10 cellular contexts compared by ENCODE assay signal in genomic region chrX:45186643-45187026, GRCh38. TPM values are rescaled to one million over a fixed set of nuclear protein-coding genes. Genes with fewer than 3 reads are reported as not detected.
DNase-seq lines count a peak whose midpoint lies in the region; ATAC-seq and TF ChIP-seq lines count a peak whose summit lies in the region.
"Had no signal": no experiment of that assay in that cellular context is flagged by ENCODE, and none has a peak within 500 bp of the region (broad histone marks: within the 10 kb centered on the region; RNA-seq: fewer than 3 reads in every experiment).

No MANE protein-coding gene starts in this region.

- H3K27me3 ChIP-seq in CD8-positive, alpha-beta T cell (ENCODE audit: insufficient read depth, low read length): no peaks in the 10 kb centered on the region
- H3K27me3 ChIP-seq in SU-DHL-6 (ENCODE audit: low read length) (no peaks in the 10 kb centered on the region), adrenal gland (peaks cover 15% of the 10 kb centered on the region)
- H3K27me3 ChIP-seq: cardiac muscle cell had no signal

- H3K9me2 ChIP-seq in SU-DHL-6 (replicated peaks; ENCODE audit: insufficient read depth, low read length): no peaks in the 10 kb centered on the region

- peak overlapping the region; percentile 89 for H3K4me3 Mint-ChIP-seq in CD8-positive, alpha-beta T cell

- H3K4me1 Mint-ChIP-seq in CD8-positive, alpha-beta T cell (ENCODE audit: low read depth): peaks cover 20% of the 10 kb centered on the region

- DNase-seq in CD8-positive, alpha-beta T cell: no peak
- DNase-seq in inferior parietal cortex (ENCODE audit: extremely low spot score) (peak; percentile 32), HT-29 (ENCODE audit: low spot score) (no peak), NCI-H2196 treated with DMSO at 0.1 percent for 48 hours (lab: John Stamatoyannopoulos, UW; ENCODE audit: unreplicated experiment) (no peak), adrenal gland (no peak), retina (no peak)

- H3K4me1 ChIP-seq in CD8-positive, alpha-beta T cell (ENCODE audit: insufficient read depth, low read length): no peaks in the 10 kb centered on the region
- no peaks in the 10 kb centered on the region for H3K4me1 ChIP-seq in adrenal gland (replicated peaks in 1 of 2)

- no peak for TF ChIP-seq CTCF in CD8-positive, alpha-beta T cell (IDR thresholded peaks at IDR 0.05)
- TF ChIP-seq CTCF in SU-DHL-6 (IDR thresholded peaks at IDR 0.05; ENCODE audit: insufficient read depth, low read length, poor library complexity, severe bottlenecking) (no peak), adrenal gland (IDR thresholded peaks at IDR 0.05) (no peak)

- no peak for ATAC-seq in CD8-positive, alpha-beta T cell
- ATAC-seq in GM19395 (IDR thresholded peaks at IDR 0.05; ENCODE audit: unreplicated experiment): peak; percentile 28

- peak overlapping the region; percentile 54 for H2AFZ ChIP-seq in SU-DHL-6 (ENCODE audit: low read depth, low read length, severe bottlenecking)

- H3K27me3 Mint-ChIP-seq in CD8-positive, alpha-beta T cell (ENCODE audit: low read depth): no peaks in the 10 kb centered on the region

- H3K36me3 ChIP-seq in CD8-positive, alpha-beta T cell (ENCODE audit: insufficient read depth, low read length): no peaks in the 10 kb centered on the region
- no peaks in the 10 kb centered on the region for H3K36me3 ChIP-seq in SU-DHL-6 (ENCODE audit: low read length)
- H3K36me3 ChIP-seq in adrenal gland (replicated peaks in 1 of 2): no peaks in the 10 kb centered on the region
- H3K36me3 ChIP-seq: cardiac muscle cell had no signal

- no peaks in the 10 kb centered on the region for H3K79me2 ChIP-seq in SU-DHL-6 (ENCODE audit: insufficient read depth, low read length)

- H3K27ac ChIP-seq in CD8-positive, alpha-beta T cell (ENCODE audit: low read depth, low read length): no peak overlapping the region
- no peak overlapping the region for H3K27ac ChIP-seq in SU-DHL-6 (ENCODE audit: low read depth, low read length)
- no peak overlapping the region for H3K27ac ChIP-seq in adrenal gland
- H3K27ac ChIP-seq: cardiac muscle cell had no signal

- H3K9me3 ChIP-seq in CD8-positive, alpha-beta T cell (ENCODE audit: low read length): no peaks in the 10 kb centered on the region
- H3K9me3 ChIP-seq in SU-DHL-6 (ENCODE audit: insufficient read depth, low read length): no peaks in the 10 kb centered on the region
- H3K9me3 ChIP-seq in adrenal gland (replicated peaks in 1 of 3): no peaks in the 10 kb centered on the region

- no peaks in the 10 kb centered on the region for H3K36me3 Mint-ChIP-seq in CD8-positive, alpha-beta T cell

- H3K4me3 ChIP-seq in CD8-positive, alpha-beta T cell (ENCODE audit: low read depth, low read length): no peak overlapping the region
- H3K4me3 ChIP-seq in SU-DHL-6 (ENCODE audit: insufficient read depth, low read length, poor library complexity, severe bottlenecking) (no peak overlapping the region), adrenal gland (no peak overlapping the region)
- H3K4me3 ChIP-seq: cardiac muscle cell had no signal

- H3F3A ChIP-seq in SU-DHL-6 (ENCODE audit: insufficient read depth): no peaks in the 10 kb centered on the region

- no peak overlapping the region for H3K4me2 ChIP-seq in SU-DHL-6 (ENCODE audit: low read depth, low read length, poor library complexity, severe bottlenecking)

- POLR2A ChIA-PET in CD8-positive, alpha-beta T cell (lab: Charles Lee): interaction anchor here (0.6 kb wide), 1 partner anchor 1755 kb away, joined by 4 read pairs; no protein-coding TSS in a partner anchor

- no peak overlapping the region for H3K9ac ChIP-seq in SU-DHL-6 (ENCODE audit: low read length)

- H3K9me3 Mint-ChIP-seq in CD8-positive, alpha-beta T cell: no peaks in the 10 kb centered on the region

- H4K20me1 ChIP-seq in SU-DHL-6 (ENCODE audit: low read depth, low read length): no peaks in the 10 kb centered on the region

- no peak for TF ChIP-seq POLR2A in adrenal gland (IDR thresholded peaks at IDR 0.05)

- no peak overlapping the region for H3K27ac Mint-ChIP-seq in CD8-positive, alpha-beta T cell

- intact Hi-C loops in CD8-positive, alpha-beta T cell (cut with DNase I, micrococcal nuclease): loop anchor here (2.0 kb wide), 1 partner anchor 1228 kb away; no protein-coding TSS in a partner anchor
- intact Hi-C loops in adrenal gland (cut with DNase I): no loop called here

- WGBS in adrenal gland, 4 donors: 29 to 34% (median 30%) methylated on average over 4 of the region's 4 CpGs

- CTCF ChIA-PET in CD8-positive, alpha-beta T cell (lab: Charles Lee): interaction anchor here (1.5 to 1.9 kb wide), 2 partner anchors 8 to 1228 kb away, joined by 5 to 6 read pairs; no protein-coding TSS in a partner anchor

RNA-seq across cellular contexts. Expression of gene DIPK2B, which starts 14.0 kb away (rescaled TPM):
- total RNA-seq in CD8-positive, alpha-beta T cell: not detected
- not detected in 2 replicates for total RNA-seq in HT-29 (2014; rRNA removed; shearing (Covaris generic))
- 10 to 100 TPM in 6 of 8 donors, 1 to 10 TPM in 2; 3.5 to 14.4 (median 11.6) TPM for total RNA-seq in adrenal gland
- 10 to 100 TPM in 2 of 3 donors, 1 to 10 TPM in 1; 5.4 to 13.7 (median 12.3) TPM for polyA plus RNA-seq in adrenal gland
- total RNA-seq: kidney epithelial cell had no signal
- polyA plus RNA-seq: cardiac muscle cell had no signal

Comparison
In these comparisons a context has a peak if more than half of its experiments do, and no peak if none do; other contexts are left out.
1. intact Hi-C loops: an anchor here in CD8-positive, alpha-beta T cell (2.0 kb wide); none called in adrenal gland.